In the genomic region with DNA sequence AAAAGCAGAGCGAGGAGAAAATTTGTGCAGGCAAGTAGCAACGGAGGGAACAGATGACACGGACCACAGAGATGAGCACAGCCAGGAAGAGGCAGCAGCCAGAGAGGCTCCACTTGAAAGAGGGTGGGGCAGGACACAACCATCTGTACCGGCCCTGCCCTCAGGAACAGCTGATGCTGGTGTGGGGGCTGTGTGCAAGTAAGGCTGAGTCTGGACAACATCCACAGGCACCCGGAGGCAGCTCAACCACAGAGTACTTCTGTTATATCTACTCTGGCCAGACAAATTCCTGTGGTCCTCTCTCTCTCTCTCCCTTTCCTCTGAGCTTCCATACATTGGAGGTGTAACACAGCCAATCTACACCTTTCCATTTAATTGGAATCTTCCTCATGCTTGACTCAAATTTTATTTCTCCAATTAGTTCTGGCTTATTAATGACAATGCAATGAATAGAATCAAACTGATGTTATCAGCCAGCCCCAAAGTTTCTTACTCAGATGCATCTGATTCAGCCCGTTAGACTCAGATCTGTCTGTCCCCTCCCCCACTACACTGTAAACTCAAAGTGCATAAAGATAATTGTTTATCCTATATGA, we compare ENCODE assay signal across 8 cellular contexts. TPM values are rescaled to one million over a fixed set of nuclear protein-coding genes. Genes with fewer than 3 reads are reported as not detected.
DNase-seq lines count a peak whose midpoint lies in the region; ATAC-seq and TF ChIP-seq lines count a peak whose summit lies in the region.

No MANE protein-coding gene starts in this region.

- CTCF ChIA-PET in Calu3 (lab: Charles Lee) = no interaction called here

- TF ChIP-seq CTCF in coronary artery (IDR thresholded peaks at IDR 0.05) (no peak), Calu3 (IDR thresholded peaks at IDR 0.05; ENCODE audit: unreplicated experiment) (no peak)

- DNase-seq in Ammon's horn (ENCODE audit: low spot score) (peak; percentile 64), NCI-H446 treated with DMSO at 0.1 percent for 48 hours (lab: John Stamatoyannopoulos, UW) (peak; percentile 80), coronary artery (ENCODE audit: low spot score) (no peak), lung microvascular endothelial cell (ENCODE audit: low read depth in 2 of 2) (peak; percentile 13 to 20), Calu3 (no peak)

- no peaks in the 10 kb centered on the region for H3K27me3 Mint-ChIP-seq in Calu3 (ENCODE audit: unreplicated experiment)

- no TSS peak for BruUV-seq in Calu3 (replicated peaks; lab: Mats Ljungman, UMichigan)

- H3K4me3 Mint-ChIP-seq in Calu3 (ENCODE audit: low read depth, unreplicated experiment) = no peak overlapping the region

- no peaks in the 10 kb centered on the region for H3K4me1 Mint-ChIP-seq in Calu3 (ENCODE audit: low read depth, unreplicated experiment)

- no peaks in the 10 kb centered on the region for H3K9me3 Mint-ChIP-seq in Calu3 (ENCODE audit: low read depth, unreplicated experiment)

- H3K36me3 Mint-ChIP-seq in Calu3 (ENCODE audit: insufficient read depth, unreplicated experiment) = no peaks in the 10 kb centered on the region

- ATAC-seq in HG03354 (IDR thresholded peaks at IDR 0.05; ENCODE audit: poor library complexity, severe bottlenecking, unreplicated experiment) = no peak
- ATAC-seq in GM19023 (IDR thresholded peaks at IDR 0.05; ENCODE audit: unreplicated experiment) = no peak
- no peak for ATAC-seq in HG02763 (IDR thresholded peaks at IDR 0.05; ENCODE audit: unreplicated experiment)

- intact Hi-C loops in Calu3 (cut with micrococcal nuclease; ENCODE audit: unreplicated experiment) = no loop called here

- peak overlapping the region; percentile 45 for H3K4me3 ChIP-seq in coronary artery

- no peak overlapping the region for H3K27ac Mint-ChIP-seq in Calu3 (ENCODE audit: unreplicated experiment)

- peak overlapping the region; percentile 63 to 86 for H3K27ac ChIP-seq in coronary artery

RNA-seq across cellular contexts. Expression of gene KIF13A, which starts 24.9 kb away (rescaled TPM):
- total RNA-seq in lung microvascular endothelial cell = 19.4 and 23.3 TPM in 2 replicates
- 14.1 and 14.4 TPM in 2 replicates for total RNA-seq in Calu3 (2022)

Comparison
In these comparisons a context has a peak if more than half of its experiments do, and no peak if none do; other contexts are left out.
1. DNase-seq: peak in Ammon's horn (single experiment), NCI-H446 treated with DMSO at 0.1 percent for 48 hours (single experiment) and lung microvascular endothelial cell (2 of 2); none in coronary artery (single experiment) and Calu3 (single experiment).